9 cellular contexts compared by ENCODE assay signal in genomic region chr7:116980354-116980753, GRCh38.
"Had no signal": no experiment of that assay in that cellular context is flagged by ENCODE, and none has a peak within 500 bp of the region (broad histone marks: within the 10 kb centered on the region; RNA-seq: fewer than 3 reads in every experiment).

No MANE protein-coding gene starts in this region.

- H2AFZ ChIP-seq: GM23248 had no signal

- H3K9me3 ChIP-seq: HAP-1 had no signal

- DNase-seq: GM23248, GOT3, H7, HFFc6, IMR-90, KBM-7 had no signal

- H3K27ac ChIP-seq: GM23248, HL-60 had no signal

- ATAC-seq: HCT116 had no signal

- H3K9ac ChIP-seq: GM23248 had no signal

- H3K4me3 ChIP-seq: GM23248, HAP-1 had no signal

- H3K36me3 ChIP-seq: HAP-1 had no signal
